30 cellular contexts compared by ENCODE assay signal in genomic region chr10:113122947-113123346, GRCh38.
"Had no signal": no experiment of that assay in that cellular context is flagged by ENCODE, and none has a peak within 500 bp of the region (broad histone marks: within the 10 kb centered on the region; RNA-seq: fewer than 3 reads in every experiment).

No MANE protein-coding gene starts in this region.

- H3K36me3 ChIP-seq: ascending aorta, cardiac muscle cell, Peyer's patch, SJSA1 had no signal

- H3K27ac ChIP-seq: ascending aorta, cardiac muscle cell, Peyer's patch, SJSA1 had no signal

- H3K4me3 Mint-ChIP-seq: activated CD4-positive, alpha-beta memory T cell treated with anti-CD3 and anti-CD28 coated beads for 36 hours; activated naive CD4-positive, alpha-beta T cell treated with anti-CD3 and anti-CD28 coated beads for 36 hours; activated naive CD8-positive, alpha-beta T cell; activated T-cell treated with anti-CD3 and anti-CD28 coated beads, Interleukin-2, amount 50 U/mL, for 4 hours; activated T-helper 1 cell treated with anti-CD3 and anti-CD28 coated beads, Interleukin-12 subunit alpha, Interleukin-12 subunit beta, Interleukin-2, Interleukin-4 antibody, amounts not matched to agents 30 ng/mL and 10 ng/mL and 1 ng/mL, durations not matched to agents 14 hours and 24 hours and 36 hours; central memory CD8-positive, alpha-beta T cell; T-helper 1 cell treated with Interleukin-12 subunit alpha and Interleukin-12 subunit beta and Interleukin-4 antibody, amounts not matched to agents 30 μg/mL and 1 μg/mL, for 36 hours; T-helper 2 cell treated with Interferon-gamma antibody and Interleukin-4, amounts not matched to agents 5 μg/mL and 100 μg/mL, for 36 hours had no signal

- H3K27me3 ChIP-seq: ascending aorta, cardiac muscle cell, Peyer's patch, SJSA1 had no signal

- H3K9me3 ChIP-seq: ascending aorta, Peyer's patch, SJSA1, SK-N-SH had no signal

- DNase-seq: activated CD4-positive, alpha-beta memory T cell treated with anti-CD3 and anti-CD28 coated beads for 36 hours; activated CD4-positive, alpha-beta T cell treated with anti-CD3 and anti-CD28 coated beads for 4 hours; activated CD4-positive, alpha-beta T cell treated with anti-CD3 and anti-CD28 coated beads, Interleukin-2, amount 50 U/mL, for 1 hour; activated CD8-positive, alpha-beta memory T cell treated with anti-CD3 and anti-CD28 coated beads, Interleukin-2, amount 50 U/mL, for 4 hours; activated gamma-delta T cell treated with Interleukin-2 at 50 U/mL for 16 hours; activated naive CD4-positive, alpha-beta T cell treated with anti-CD3 and anti-CD28 coated beads for 36 hours; activated T-cell treated with anti-CD3 and anti-CD28 coated beads for 4 hours; activated T-cell treated with anti-CD3 and anti-CD28 coated beads, Interleukin-2, amount 50 U/mL, for 4 hours; amniotic stem cell; NCI-H1092 treated with DMSO at 0.1 percent for 48 hours; NCI-H1417; NCI-H187 treated with DMSO at 0.1 percent for 48 hours; NCI-H2081; NCI-H226; NCI-H446 treated with DMSO at 0.1 percent for 48 hours; NCI-H524 treated with DMSO at 0.1 percent for 48 hours; PC-3; Peyer's patch; RPMI8226; SHP77 treated with DMSO at 0.1 percent for 48 hours; SK-N-SH had no signal

- H3K27ac Mint-ChIP-seq: activated CD4-positive, alpha-beta memory T cell treated with anti-CD3 and anti-CD28 coated beads for 36 hours; activated naive CD4-positive, alpha-beta T cell treated with anti-CD3 and anti-CD28 coated beads for 36 hours; activated naive CD8-positive, alpha-beta T cell; activated T-helper 1 cell treated with anti-CD3 and anti-CD28 coated beads, Interleukin-12 subunit alpha, Interleukin-12 subunit beta, Interleukin-2, Interleukin-4 antibody, amounts not matched to agents 30 ng/mL and 10 ng/mL and 1 ng/mL, durations not matched to agents 14 hours and 24 hours and 36 hours; T-helper 1 cell treated with Interleukin-12 subunit alpha and Interleukin-12 subunit beta and Interleukin-4 antibody, amounts not matched to agents 30 μg/mL and 1 μg/mL, for 36 hours; T-helper 2 cell treated with Interferon-gamma antibody and Interleukin-4, amounts not matched to agents 5 μg/mL and 100 μg/mL, for 36 hours had no signal

- H3K9ac ChIP-seq: SK-N-SH had no signal

- H3K9me3 Mint-ChIP-seq: activated CD4-positive, alpha-beta memory T cell treated with anti-CD3 and anti-CD28 coated beads for 36 hours; activated naive CD4-positive, alpha-beta T cell treated with anti-CD3 and anti-CD28 coated beads for 36 hours; activated T-cell treated with anti-CD3 and anti-CD28 coated beads, Interleukin-2, amount 50 U/mL, for 4 hours; activated T-helper 1 cell treated with anti-CD3 and anti-CD28 coated beads, Interleukin-12 subunit alpha, Interleukin-12 subunit beta, Interleukin-2, Interleukin-4 antibody, amounts not matched to agents 30 ng/mL and 10 ng/mL and 1 ng/mL, durations not matched to agents 14 hours and 24 hours and 36 hours; central memory CD8-positive, alpha-beta T cell; T-helper 1 cell treated with Interleukin-12 subunit alpha and Interleukin-12 subunit beta and Interleukin-4 antibody, amounts not matched to agents 30 μg/mL and 1 μg/mL, for 36 hours; T-helper 2 cell treated with Interferon-gamma antibody and Interleukin-4, amounts not matched to agents 5 μg/mL and 100 μg/mL, for 36 hours had no signal

- H3K4me2 ChIP-seq: SK-N-SH had no signal

- ATAC-seq: activated CD4-positive, CD25-positive, alpha-beta regulatory T cell treated with anti-CD3 and anti-CD28 coated beads, Interleukin-2, amount 50 U/mL, for 24 hours; activated T-cell treated with anti-CD3 and anti-CD28 coated beads, Interleukin-2, amount 50 U/mL, for 4 hours; PC-3 had no signal

- H3K4me3 ChIP-seq: ascending aorta, cardiac muscle cell, Peyer's patch, SJSA1 had no signal

- H3K36me3 Mint-ChIP-seq: activated CD4-positive, alpha-beta memory T cell treated with anti-CD3 and anti-CD28 coated beads for 36 hours had no signal
